In genomic region chr17:40541873-40542561, GRCh38 we compare ENCODE assay signal across 9 cellular contexts. TPM values are rescaled to one million over a fixed set of nuclear protein-coding genes. Genes with fewer than 3 reads are reported as not detected.
DNase-seq lines count a peak whose midpoint lies in the region; ATAC-seq and TF ChIP-seq lines count a peak whose summit lies in the region.
"Had no signal": no experiment of that assay in that cellular context is flagged by ENCODE, and none has a peak within 500 bp of the region (broad histone marks: within the 10 kb centered on the region; RNA-seq: fewer than 3 reads in every experiment).

No MANE protein-coding gene starts in this region.

- DNase-seq in CD8-positive, alpha-beta memory T cell = no peak
- no peak for DNase-seq in activated B cell treated with CpG ODN at 0.5 μM for 24 hours
- DNase-seq in Right ventricle myocardium inferior (ENCODE audit: missing footprints) = peak; percentile 92
- no peak for DNase-seq in trophoblast cell
- no peak for DNase-seq in NCI-H526 (lab: John Stamatoyannopoulos, UW)
- no peak for DNase-seq in foreskin melanocyte
- DNase-seq in HT-29 (ENCODE audit: low spot score) = no peak

- H3K36me3 Mint-ChIP-seq in CD8-positive, alpha-beta memory T cell = no peaks in the 10 kb centered on the region
- no peaks in the 10 kb centered on the region for H3K36me3 Mint-ChIP-seq in activated B cell treated with CpG ODN at 0.5 μM for 24 hours (ENCODE audit: low read depth)

- no peak overlapping the region for H3K4me2 ChIP-seq in trophoblast cell (ENCODE audit: low read length)

- no peaks in the 10 kb centered on the region for H3K9me3 Mint-ChIP-seq in CD8-positive, alpha-beta memory T cell
- H3K9me3 Mint-ChIP-seq in activated B cell treated with CpG ODN at 0.5 μM for 24 hours = no peaks in the 10 kb centered on the region

- POLR2A ChIA-PET in CD8-positive, alpha-beta memory T cell (lab: Charles Lee) = interaction anchor here (2.8 to 4.7 kb wide), 2 partner anchors 12 to 19 kb away, joined by 15 to 27 read pairs; no protein-coding TSS in a partner anchor
- POLR2A ChIA-PET in activated B cell treated with CpG ODN at 0.5 μM for 24 hours (lab: Charles Lee) = interaction anchor here (0.8 to 40.7 kb wide), 5 partner anchors 7 to 99 kb away, joined by 3 to 1885 read pairs (median 1450); partner anchors contain the start of genes CCR7 and IGFBP4

- intact Hi-C loops in activated B cell treated with CpG ODN at 0.5 μM for 24 hours (cut with micrococcal nuclease) (loop anchor here (1.0 kb wide), 1 partner anchor 18 kb away; no protein-coding TSS in a partner anchor), Right ventricle myocardium inferior (cut with DNase I) (loop anchor here (2.0 kb wide), 1 partner anchor 13 kb away; no protein-coding TSS in a partner anchor)

- H3K9me3 ChIP-seq in CD8-positive, alpha-beta memory T cell (ENCODE audit: low read length) = no peaks in the 10 kb centered on the region
- H3K9me3 ChIP-seq in trophoblast cell (ENCODE audit: insufficient read depth, low read depth, low read length) = peaks cover 2% of the 10 kb centered on the region

- peak overlapping the region; percentile 72 for H3K27ac ChIP-seq in CD8-positive, alpha-beta memory T cell (ENCODE audit: low read depth, low read length)
- H3K27ac ChIP-seq in trophoblast cell (ENCODE audit: low read depth, low read length) = peak overlapping the region; percentile 86

- peaks cover 92% of the 10 kb centered on the region for H3K4me1 ChIP-seq in CD8-positive, alpha-beta memory T cell (ENCODE audit: insufficient read depth, low read length)
- peaks cover 26 to 33% of the 10 kb centered on the region in 2 experiments for H3K4me1 ChIP-seq in trophoblast cell (ENCODE audit: control insufficient read depth in 1 of 2, insufficient read depth in 2 of 2, low read length in 2 of 2)

- H2BK120ac ChIP-seq in trophoblast cell (ENCODE audit: insufficient read depth, low read length, poor library complexity) = peak overlapping the region; percentile 82

- H2BK5ac ChIP-seq in trophoblast cell (ENCODE audit: low read depth, low read length, poor library complexity) = peak overlapping the region; percentile 81

- peak overlapping the region; percentile 45 for H4K8ac ChIP-seq in trophoblast cell (ENCODE audit: low read depth, low read length)

- peak overlapping the region; percentile 52 for H4K12ac ChIP-seq in trophoblast cell (ENCODE audit: low read depth, low read length)

- CTCF ChIA-PET in CD8-positive, alpha-beta memory T cell (lab: Charles Lee) = interaction anchor here (0.8 to 20.1 kb wide), 5 partner anchors 8 to 239 kb away, joined by 3 to 475 read pairs (median 6); partner anchors contain the start of gene CCR7
- CTCF ChIA-PET in activated B cell treated with CpG ODN at 0.5 μM for 24 hours (lab: Charles Lee) = interaction anchor here (1.1 to 2.4 kb wide), 3 partner anchors 8 to 73 kb away, joined by 3 to 17 read pairs (median 7); no protein-coding TSS in a partner anchor

- peak overlapping the region; percentile 32 for H2AFZ ChIP-seq in trophoblast cell (ENCODE audit: insufficient read depth, low read length, poor library complexity)

- H3K14ac ChIP-seq in trophoblast cell (ENCODE audit: low read length) = peak overlapping the region; percentile 89

- peak overlapping the region; percentile 95 for H4K91ac ChIP-seq in trophoblast cell (ENCODE audit: low read depth, low read length)

- no CpG with 5 or more reads among the region's 18 CpGs for WGBS in trophoblast cell (ENCODE audit: extremely low coverage, insufficient coverage, insufficient read length)

- no peak for TF ChIP-seq CTCF in activated B cell treated with CpG ODN at 0.5 μM for 24 hours (IDR thresholded peaks at IDR 0.05)

- H3K23ac ChIP-seq in trophoblast cell (ENCODE audit: low read length) = no peak overlapping the region

- peaks cover 3% of the 10 kb centered on the region for H3K79me2 ChIP-seq in trophoblast cell (ENCODE audit: control insufficient read depth, insufficient read depth, low read length, poor library complexity)

- no peaks in the 10 kb centered on the region for H3K27me3 ChIP-seq in CD8-positive, alpha-beta memory T cell (ENCODE audit: insufficient read depth, low read length, poor library complexity, severe bottlenecking)
- no peaks in the 10 kb centered on the region for H3K27me3 ChIP-seq in trophoblast cell (ENCODE audit: insufficient read depth, low read length)

- H3K4ac ChIP-seq in trophoblast cell (ENCODE audit: low read depth, low read length) = peak overlapping the region; percentile 28

- peak overlapping the region; percentile 95 to 100 (median 98) for H3K27ac Mint-ChIP-seq in CD8-positive, alpha-beta memory T cell
- H3K27ac Mint-ChIP-seq in activated B cell treated with CpG ODN at 0.5 μM for 24 hours = peak overlapping the region; percentile 93

- H2BK12ac ChIP-seq in trophoblast cell (ENCODE audit: low read length) = peak overlapping the region; percentile 73

- no peak for ATAC-seq in activated B cell treated with CpG ODN at 0.5 μM for 24 hours (ENCODE audit: low read depth)
- ATAC-seq in Right ventricle myocardium inferior = peak; percentile 78
- ATAC-seq in HG02870 (IDR thresholded peaks at IDR 0.05; ENCODE audit: unreplicated experiment) = no peak

- H3K9ac ChIP-seq in trophoblast cell (ENCODE audit: low read length) = no peak overlapping the region

- H2AK5ac ChIP-seq in trophoblast cell (ENCODE audit: low read length) = peak overlapping the region; percentile 75

- H3K36me3 ChIP-seq in CD8-positive, alpha-beta memory T cell (ENCODE audit: insufficient read depth, low read length) = no peaks in the 10 kb centered on the region
- no peaks in the 10 kb centered on the region for H3K36me3 ChIP-seq in trophoblast cell (ENCODE audit: control insufficient read depth in 1 of 2, insufficient read depth in 2 of 2, low read length in 2 of 2)

- H3K18ac ChIP-seq in trophoblast cell (ENCODE audit: low read length) = peak overlapping the region; percentile 69

- peak overlapping the region; percentile 77 to 86 (median 84) for H3K4me3 Mint-ChIP-seq in CD8-positive, alpha-beta memory T cell
- peak overlapping the region; percentile 68 for H3K4me3 Mint-ChIP-seq in activated B cell treated with CpG ODN at 0.5 μM for 24 hours

- H3K4me1 Mint-ChIP-seq in CD8-positive, alpha-beta memory T cell = peaks cover 82 to 93% (median 89%) of the 10 kb centered on the region in 3 donors
- H3K4me1 Mint-ChIP-seq in activated B cell treated with CpG ODN at 0.5 μM for 24 hours = peaks cover 77% of the 10 kb centered on the region

- H3K79me1 ChIP-seq in trophoblast cell (ENCODE audit: low read length) = peaks cover 28% of the 10 kb centered on the region

- peak overlapping the region; percentile 54 for H3K4me3 ChIP-seq in CD8-positive, alpha-beta memory T cell (ENCODE audit: low read length)
- H3K4me3 ChIP-seq in trophoblast cell (ENCODE audit: low read depth, low read length) = no peak overlapping the region

- peaks cover 0 to 10% of the 10 kb centered on the region in 2 donors for H3K27me3 Mint-ChIP-seq in CD8-positive, alpha-beta memory T cell
- no peaks in the 10 kb centered on the region for H3K27me3 Mint-ChIP-seq in activated B cell treated with CpG ODN at 0.5 μM for 24 hours

RNA-seq across cellular contexts. Expression of gene CCR7, which starts 23.3 kb away (rescaled TPM):
- 100 to 1,000 TPM; 152 to 154 TPM for total RNA-seq in CD8-positive, alpha-beta memory T cell
- polyA plus RNA-seq in CD8-positive, alpha-beta memory T cell = 286 TPM
- 572 and 573 TPM in 2 replicates for total RNA-seq in activated B cell treated with CpG ODN at 0.5 μM for 24 hours
- not detected for total RNA-seq in Right ventricle myocardium inferior
- polyA plus RNA-seq in trophoblast cell (2013) = 217 and 236 TPM in 2 replicates
- not detected in 2 replicates for total RNA-seq in HT-29 (2014; rRNA removed; shearing (Covaris generic))
- total RNA-seq: renal cortical epithelial cell had no signal

RNA-seq across cellular contexts. Expression of gene TNS4, which starts 40.6 kb away (rescaled TPM):
- total RNA-seq in CD8-positive, alpha-beta memory T cell = 1 to 10 TPM; 3.1 TPM
- 0.41 TPM for polyA plus RNA-seq in CD8-positive, alpha-beta memory T cell
- total RNA-seq in activated B cell treated with CpG ODN at 0.5 μM for 24 hours (0.18 TPM in 1 of 2 replicates, not detected in the other), Right ventricle myocardium inferior (not detected)
- polyA plus RNA-seq in trophoblast cell (2013) = 0.79 and 1.1 TPM in 2 replicates
- total RNA-seq in HT-29 (2014; rRNA removed; shearing (Covaris generic)) = 148 and 187 TPM in 2 replicates

Comparison
In these comparisons a context has a peak if more than half of its experiments do, and no peak if none do; other contexts are left out.
1. RNA of gene CCR7, which starts 23.3 kb away (total RNA-seq): 572 to 573 TPM in activated B cell treated with CpG ODN at 0.5 μM for 24 hours and 152 to 154 TPM in CD8-positive, alpha-beta memory T cell; not detected in Right ventricle myocardium inferior (single experiment) and not detected in HT-29; every median in the first group is over 100 times any median in the second.
2. RNA of gene TNS4, which starts 40.6 kb away (total RNA-seq): 148 to 187 TPM in HT-29; 3.1 TPM in CD8-positive, alpha-beta memory T cell, not detected in Right ventricle myocardium inferior (single experiment) and 0.18 TPM in activated B cell treated with CpG ODN at 0.5 μM for 24 hours; every median in the first group is over 10 times any median in the second.